ENCODE assay signal across 13 cellular contexts in genomic region chr12:132174015-132174660, GRCh38.
"Had no signal": no experiment of that assay in that cellular context is flagged by ENCODE, and none has a peak within 500 bp of the region (broad histone marks: within the 10 kb centered on the region; RNA-seq: fewer than 3 reads in every experiment).

No MANE protein-coding gene starts in this region.

- FAIRE-seq: astrocyte, keratinocyte had no signal

- H3K36me3 ChIP-seq: thoracic aorta, upper lobe of right lung had no signal

- H3K36me3 Mint-ChIP-seq: stimulated activated effector memory CD8-positive, alpha-beta T cell treated with anti-CD3 and anti-CD28 coated beads, Interleukin-12 subunit alpha, Interleukin-12 subunit beta, amount 100 ng/mL, for 72 hours had no signal

- H3K4me3 ChIP-seq: thoracic aorta, upper lobe of right lung had no signal

- H3K27ac ChIP-seq: thoracic aorta, upper lobe of right lung had no signal

- H3K4me3 Mint-ChIP-seq: activated T-cell treated with anti-CD3 and anti-CD28 coated beads, Interleukin-2, amount 50 U/mL, for 24 hours; stimulated activated effector memory CD8-positive, alpha-beta T cell treated with anti-CD3 and anti-CD28 coated beads, Interleukin-12 subunit alpha, Interleukin-12 subunit beta, amount 100 ng/mL, for 72 hours had no signal

- DNase-seq: activated CD4-positive, alpha-beta T cell treated with anti-CD3 and anti-CD28 coated beads, Interleukin-2, amount 50 U/mL, for 4 hours; activated effector memory CD4-positive, alpha-beta T cell treated with Interleukin-2 at 50 U/mL for 16 hours; activated T-cell treated with anti-CD3 and anti-CD28 coated beads, Interleukin-2, amount 50 U/mL, for 24 hours; erythroblast; hippocampal formation; mesenchymal stem cell; T1000 had no signal

- H3K4me1 ChIP-seq: upper lobe of right lung had no signal

- ATAC-seq: activated CD4-positive, CD25-positive, alpha-beta regulatory T cell treated with anti-CD3 and anti-CD28 coated beads, Interleukin-2, amount 50 U/mL, for 24 hours; stimulated activated effector memory CD8-positive, alpha-beta T cell treated with anti-CD3 and anti-CD28 coated beads, Interleukin-12 subunit alpha, Interleukin-12 subunit beta, amount 100 ng/mL, for 72 hours; upper lobe of right lung had no signal

- H3K9me3 ChIP-seq: thoracic aorta, upper lobe of right lung had no signal

- H3K9me3 Mint-ChIP-seq: activated T-cell treated with anti-CD3 and anti-CD28 coated beads, Interleukin-2, amount 50 U/mL, for 24 hours; stimulated activated effector memory CD8-positive, alpha-beta T cell treated with anti-CD3 and anti-CD28 coated beads, Interleukin-12 subunit alpha, Interleukin-12 subunit beta, amount 100 ng/mL, for 72 hours had no signal

- H3K27ac Mint-ChIP-seq: activated T-cell treated with anti-CD3 and anti-CD28 coated beads, Interleukin-2, amount 50 U/mL, for 24 hours had no signal
